20 cellular contexts compared by ENCODE assay signal in the genomic region with DNA sequence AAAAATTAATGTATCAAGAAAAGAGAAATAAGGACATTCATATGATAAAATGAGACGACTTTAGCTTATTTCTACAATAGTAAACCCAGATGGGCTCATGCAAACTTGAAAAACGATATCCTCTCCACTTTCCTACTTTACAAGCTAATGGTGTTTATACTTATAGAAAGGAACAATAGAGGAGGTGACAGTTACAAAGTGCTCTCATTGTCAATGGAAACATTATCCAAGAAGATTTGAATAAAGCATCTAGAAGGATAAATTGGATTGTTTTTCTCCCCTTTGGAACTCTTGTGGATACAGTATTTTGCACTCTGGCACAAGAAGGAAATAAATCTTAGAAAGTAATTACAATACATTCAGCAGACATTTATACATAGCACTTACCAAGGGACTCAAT.
"Had no signal": no experiment of that assay in that cellular context is flagged by ENCODE, and none has a peak within 500 bp of the region (broad histone marks: within the 10 kb centered on the region; RNA-seq: fewer than 3 reads in every experiment).

No MANE protein-coding gene starts in this region.

- H3K4me3 ChIP-seq: adrenal gland, ascending aorta, heart left ventricle, neural progenitor cell, stomach, suprapubic skin, tibial nerve had no signal

- H3K27ac ChIP-seq: adrenal gland, ascending aorta, brain microvascular endothelial cell, heart left ventricle, neural progenitor cell, stomach, suprapubic skin, tibial nerve had no signal

- H3K9me3 ChIP-seq: adrenal gland, suprapubic skin had no signal

- H3K27me3 ChIP-seq: adrenal gland, ascending aorta, brain microvascular endothelial cell, neural progenitor cell, stomach, suprapubic skin, tibial nerve had no signal

- H3K36me3 ChIP-seq: adrenal gland, ascending aorta, brain microvascular endothelial cell, heart left ventricle, neural progenitor cell, stomach, suprapubic skin, tibial nerve had no signal

- DNase-seq: activated naive CD4-positive, alpha-beta T cell; activated T-cell treated with anti-CD3 and anti-CD28 coated beads, Interleukin-2, amount 50 U/mL, for 1 hour; adrenal gland; brain microvascular endothelial cell; caudate nucleus; effector CD4-positive, alpha-beta T cell; heart left ventricle; left ventricle myocardium superior; mammary epithelial cell; naive thymus-derived CD8-positive, alpha-beta T cell; small intestine; stimulated activated CD4-positive, alpha-beta T cell treated with anti-CD3 and anti-CD28 coated beads, Interleukin-15, amount 100 ng/mL, for 24 hours; stomach had no signal

- ATAC-seq: activated T-helper 17 cell treated with anti-CD3 and anti-CD28 coated beads, Interleukin-2, amount 50 U/mL, for 72 hours; heart left ventricle; left ventricle myocardium superior; naive thymus-derived CD8-positive, alpha-beta T cell; sciatic nerve; stimulated activated memory B cell treated with anti-CD40 and anti-IgM and Interleukin-4, amounts not matched to agents 10 μg/mL and 1 μg/mL and 100 μg/mL, for 72 hours had no signal

- H3K4me1 ChIP-seq: adrenal gland, ascending aorta, heart left ventricle, neural progenitor cell, stomach, suprapubic skin, tibial nerve had no signal
